ENCODE assay signal across 2 cellular contexts in the genomic region with DNA sequence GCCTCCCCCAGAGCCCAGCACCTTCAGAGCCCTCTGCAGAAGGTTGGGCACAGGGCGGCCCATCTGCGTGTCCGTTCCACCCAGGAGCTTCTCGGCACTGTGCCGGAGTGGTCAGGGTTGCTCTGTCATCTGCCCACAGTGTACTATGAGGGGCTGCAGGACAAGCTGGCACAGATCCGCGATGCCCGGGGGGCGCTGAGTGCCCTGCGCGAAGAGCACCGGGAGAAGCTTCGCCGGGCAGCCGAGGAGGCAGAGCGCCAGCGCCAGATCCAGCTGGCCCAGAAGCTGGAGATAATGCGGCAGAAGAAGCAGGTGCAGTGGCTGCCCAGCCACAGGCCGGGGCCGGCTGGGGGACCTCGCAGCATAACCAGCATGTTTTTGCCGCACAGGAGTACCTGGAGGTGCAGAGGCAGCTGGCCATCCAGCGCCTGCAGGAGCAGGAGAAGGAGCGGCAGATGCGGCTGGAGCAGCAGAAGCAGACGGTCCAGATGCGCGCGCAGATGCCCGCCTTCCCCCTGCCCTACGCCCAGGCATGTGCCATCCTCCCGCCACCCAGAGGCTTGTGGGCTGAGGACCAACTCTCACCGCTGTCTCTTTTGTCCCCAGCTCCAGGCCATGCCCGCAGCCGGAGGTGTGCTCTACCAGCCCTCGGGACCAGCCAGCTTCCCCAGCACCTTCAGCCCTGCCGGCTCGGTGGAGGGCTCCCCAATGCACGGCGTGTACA.
TF ChIP-seq lines count a peak whose summit lies in the region.

No MANE protein-coding gene starts in this region.

TF ChIP-seq in HEK293, 187 proteins besides CTCF, POLR2A, EP300 and RAD21:
- TF ChIP-seq BCL11A (tag by site-specific recombination; IDR thresholded peaks at IDR 0.05; ENCODE audit: low read depth) (no peak), GLIS1 (tag by site-specific recombination; IDR thresholded peaks at IDR 0.05) (no peak), ZNF394 (tag by site-specific recombination; IDR thresholded peaks at IDR 0.05; ENCODE audit: borderline replicate concordance) (peak; percentile 60; the same call in 1 of the 2 replicates), KLF10 (tag by site-specific recombination; IDR thresholded peaks at IDR 0.05) (no peak), ZNF169 (tag by site-specific recombination; IDR thresholded peaks at IDR 0.05) (no peak), PRDM1 (tag by site-specific recombination; IDR thresholded peaks at IDR 0.05) (no peak), KLF16 (tag by site-specific recombination; IDR thresholded peaks at IDR 0.05) (no peak), SALL2 (tag by site-specific recombination; IDR thresholded peaks at IDR 0.05; ENCODE audit: borderline replicate concordance) (no peak), ZBTB20 (tag by site-specific recombination; IDR thresholded peaks at IDR 0.05) (no peak), ZNF366 (tag by site-specific recombination; conservative IDR thresholded peaks at IDR 0.05) (no peak), ZNF654 (tag by site-specific recombination; IDR thresholded peaks at IDR 0.05; ENCODE audit: low read depth) (no peak), ZNF830 (tag by site-specific recombination; IDR thresholded peaks at IDR 0.05; ENCODE audit: low read depth) (no peak), ZNF791 (tag by site-specific recombination; IDR thresholded peaks at IDR 0.05) (no peak), ZNF24 (tag by site-specific recombination; IDR thresholded peaks at IDR 0.05) (no peak), KLF9 (tag by site-specific recombination; IDR thresholded peaks at IDR 0.05; ENCODE audit: low read depth) (no peak), ZNF184 (tag by site-specific recombination; IDR thresholded peaks at IDR 0.05) (no peak), ZNF600 (tag by site-specific recombination; IDR thresholded peaks at IDR 0.05) (peak; percentile 17; the same call in 1 of the 2 replicates), ZBTB48 (tag by site-specific recombination; IDR thresholded peaks at IDR 0.05) (no peak), ZNF624 (tag by site-specific recombination; IDR thresholded peaks at IDR 0.05) (no peak)
- TF ChIP-seq, protein P1, sequence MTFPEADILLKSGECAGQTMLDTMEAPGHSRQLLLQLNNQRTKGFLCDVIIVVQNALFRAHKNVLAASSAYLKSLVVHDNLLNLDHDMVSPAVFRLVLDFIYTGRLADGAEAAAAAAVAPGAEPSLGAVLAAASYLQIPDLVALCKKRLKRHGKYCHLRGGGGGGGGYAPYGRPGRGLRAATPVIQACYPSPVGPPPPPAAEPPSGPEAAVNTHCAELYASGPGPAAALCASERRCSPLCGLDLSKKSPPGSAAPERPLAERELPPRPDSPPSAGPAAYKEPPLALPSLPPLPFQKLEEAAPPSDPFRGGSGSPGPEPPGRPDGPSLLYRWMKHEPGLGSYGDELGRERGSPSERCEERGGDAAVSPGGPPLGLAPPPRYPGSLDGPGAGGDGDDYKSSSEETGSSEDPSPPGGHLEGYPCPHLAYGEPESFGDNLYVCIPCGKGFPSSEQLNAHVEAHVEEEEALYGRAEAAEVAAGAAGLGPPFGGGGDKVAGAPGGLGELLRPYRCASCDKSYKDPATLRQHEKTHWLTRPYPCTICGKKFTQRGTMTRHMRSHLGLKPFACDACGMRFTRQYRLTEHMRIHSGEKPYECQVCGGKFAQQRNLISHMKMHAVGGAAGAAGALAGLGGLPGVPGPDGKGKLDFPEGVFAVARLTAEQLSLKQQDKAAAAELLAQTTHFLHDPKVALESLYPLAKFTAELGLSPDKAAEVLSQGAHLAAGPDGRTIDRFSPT (tag by site-specific recombination; IDR thresholded peaks at IDR 0.05), result 0 out of 2 replicates have a peak, but pooled peaks have one; percentile 15
- TF ChIP-seq, protein P2, sequence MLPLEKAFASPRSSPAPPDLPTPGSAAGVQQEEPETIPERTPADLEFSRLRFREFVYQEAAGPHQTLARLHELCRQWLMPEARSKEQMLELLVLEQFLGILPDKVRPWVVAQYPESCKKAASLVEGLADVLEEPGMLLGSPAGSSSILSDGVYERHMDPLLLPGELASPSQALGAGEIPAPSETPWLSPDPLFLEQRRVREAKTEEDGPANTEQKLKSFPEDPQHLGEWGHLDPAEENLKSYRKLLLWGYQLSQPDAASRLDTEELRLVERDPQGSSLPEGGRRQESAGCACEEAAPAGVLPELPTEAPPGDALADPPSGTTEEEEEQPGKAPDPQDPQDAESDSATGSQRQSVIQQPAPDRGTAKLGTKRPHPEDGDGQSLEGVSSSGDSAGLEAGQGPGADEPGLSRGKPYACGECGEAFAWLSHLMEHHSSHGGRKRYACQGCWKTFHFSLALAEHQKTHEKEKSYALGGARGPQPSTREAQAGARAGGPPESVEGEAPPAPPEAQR (tag by site-specific recombination; IDR thresholded peaks at IDR 0.05), result no peak
- TF ChIP-seq, protein P3, sequence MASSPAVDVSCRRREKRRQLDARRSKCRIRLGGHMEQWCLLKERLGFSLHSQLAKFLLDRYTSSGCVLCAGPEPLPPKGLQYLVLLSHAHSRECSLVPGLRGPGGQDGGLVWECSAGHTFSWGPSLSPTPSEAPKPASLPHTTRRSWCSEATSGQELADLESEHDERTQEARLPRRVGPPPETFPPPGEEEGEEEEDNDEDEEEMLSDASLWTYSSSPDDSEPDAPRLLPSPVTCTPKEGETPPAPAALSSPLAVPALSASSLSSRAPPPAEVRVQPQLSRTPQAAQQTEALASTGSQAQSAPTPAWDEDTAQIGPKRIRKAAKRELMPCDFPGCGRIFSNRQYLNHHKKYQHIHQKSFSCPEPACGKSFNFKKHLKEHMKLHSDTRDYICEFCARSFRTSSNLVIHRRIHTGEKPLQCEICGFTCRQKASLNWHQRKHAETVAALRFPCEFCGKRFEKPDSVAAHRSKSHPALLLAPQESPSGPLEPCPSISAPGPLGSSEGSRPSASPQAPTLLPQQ (tag by site-specific recombination; IDR thresholded peaks at IDR 0.05), result no peak

TF ChIP-seq in endothelial cell of umbilical vein, 7 proteins besides CTCF, POLR2A, EP300 and RAD21:
- TF ChIP-seq EZH2 (IDR thresholded peaks at IDR 0.05; ENCODE audit: borderline replicate concordance, low read depth, low read length, severe bottlenecking) (no peak), GATA2 (IDR thresholded peaks at IDR 0.05; ENCODE audit: insufficient read depth, insufficient read length, low read depth, low read length) (no peak), JUN (IDR thresholded peaks at IDR 0.05; ENCODE audit: borderline replicate concordance, insufficient read depth, insufficient read length, low read depth) (no peak), POLR2AphosphoS5 (IDR thresholded peaks at IDR 0.05; ENCODE audit: insufficient read depth, low read depth, low read length) (peak; percentile 14)
